ENCODE assay signal across 18 cellular contexts in genomic region chr2:44713170-44713569, GRCh38.
A peak's percentile ranks its signal among the peaks of the same experiment; 100 is the strongest.
DNase-seq lines count a peak whose midpoint lies in the region; ATAC-seq lines count a peak whose summit lies in the region.
"Had no signal": no experiment of that assay in that cellular context is flagged by ENCODE, and none has a peak within 500 bp of the region (broad histone marks: within the 10 kb centered on the region; RNA-seq: fewer than 3 reads in every experiment).

No MANE protein-coding gene starts in this region.

- CTCF ChIA-PET in activated CD4-positive, alpha-beta T cell treated with anti-CD3 and anti-CD28 coated beads, Interleukin-2, amount 10 ng/mL, durations not matched to agents 7 days and 5 days (lab: Charles Lee), result no interaction called here

- peak; percentile 9 for DNase-seq in activated CD4-positive, alpha-beta T cell treated with anti-CD3 and anti-CD28 coated beads for 48 hours
- DNase-seq in activated CD4-positive, alpha-beta T cell treated with anti-CD3 and anti-CD28 coated beads, Interleukin-2, amount 10 ng/mL, durations not matched to agents 7 days and 5 days, result no peak
- DNase-seq in RPMI7951 (ENCODE audit: low read depth) (peak; percentile 7), putamen (ENCODE audit: low spot score) (peak; percentile 74), NCI-H2107 treated with DMSO at 0.1 percent for 48 hours (lab: John Stamatoyannopoulos, UW; ENCODE audit: unreplicated experiment) (no peak), NCI-H1105 (lab: John Stamatoyannopoulos, UW) (no peak), DMS 273 (lab: John Stamatoyannopoulos, UW; ENCODE audit: unreplicated experiment) (no peak)
- DNase-seq: activated CD4-positive, alpha-beta T cell treated with anti-CD3 and anti-CD28 coated beads, Interleukin-2, amount 50 U/mL, for 1 hour; amygdala; Caco-2; GF-D8; left ventricle myocardium superior; NCI-H2029 treated with DMSO at 0.1 percent for 48 hours; T-helper 9 cell; uterus had no signal

- H3K4me1 Mint-ChIP-seq in activated CD4-positive, alpha-beta T cell treated with anti-CD3 and anti-CD28 coated beads, Interleukin-2, amount 10 ng/mL, durations not matched to agents 7 days and 5 days, result peaks cover 7% of the 10 kb centered on the region

- no peak overlapping the region for H3K27ac Mint-ChIP-seq in activated CD4-positive, alpha-beta T cell treated with anti-CD3 and anti-CD28 coated beads, Interleukin-2, amount 10 ng/mL, durations not matched to agents 7 days and 5 days
- H3K27ac Mint-ChIP-seq: stimulated activated naive CD8-positive, alpha-beta T cell treated with anti-CD3 and anti-CD28 coated beads, Interleukin-15, Interleukin-2, amounts not matched to agents 100 ng/mL and 50 ng/mL, for 24 hours had no signal

- H3K27me3 Mint-ChIP-seq in activated CD4-positive, alpha-beta T cell treated with anti-CD3 and anti-CD28 coated beads, Interleukin-2, amount 10 ng/mL, durations not matched to agents 7 days and 5 days, result no peaks in the 10 kb centered on the region
- H3K27me3 Mint-ChIP-seq: stimulated activated naive CD8-positive, alpha-beta T cell treated with anti-CD3 and anti-CD28 coated beads, Interleukin-15, Interleukin-2, amounts not matched to agents 100 ng/mL and 50 ng/mL, for 24 hours had no signal

- ATAC-seq in HG02642 (IDR thresholded peaks at IDR 0.05; ENCODE audit: poor library complexity, unreplicated experiment), result peak; percentile 44
- ATAC-seq: left ventricle myocardium superior, Right ventricle myocardium inferior had no signal

- no peaks in the 10 kb centered on the region for H3K36me3 Mint-ChIP-seq in activated CD4-positive, alpha-beta T cell treated with anti-CD3 and anti-CD28 coated beads, Interleukin-2, amount 10 ng/mL, durations not matched to agents 7 days and 5 days (ENCODE audit: low read depth)

- POLR2A ChIA-PET in activated CD4-positive, alpha-beta T cell treated with anti-CD3 and anti-CD28 coated beads, Interleukin-2, amount 10 ng/mL, durations not matched to agents 7 days and 5 days (lab: Charles Lee), result no interaction called here

- no peak overlapping the region for H3K4me3 Mint-ChIP-seq in activated CD4-positive, alpha-beta T cell treated with anti-CD3 and anti-CD28 coated beads, Interleukin-2, amount 10 ng/mL, durations not matched to agents 7 days and 5 days
- H3K4me3 Mint-ChIP-seq: stimulated activated naive CD8-positive, alpha-beta T cell treated with anti-CD3 and anti-CD28 coated beads, Interleukin-15, Interleukin-2, amounts not matched to agents 100 ng/mL and 50 ng/mL, for 24 hours had no signal

- no peaks in the 10 kb centered on the region for H3K9me3 Mint-ChIP-seq in activated CD4-positive, alpha-beta T cell treated with anti-CD3 and anti-CD28 coated beads, Interleukin-2, amount 10 ng/mL, durations not matched to agents 7 days and 5 days
- H3K9me3 Mint-ChIP-seq: stimulated activated naive CD8-positive, alpha-beta T cell treated with anti-CD3 and anti-CD28 coated beads, Interleukin-15, Interleukin-2, amounts not matched to agents 100 ng/mL and 50 ng/mL, for 24 hours had no signal

Comparison
In these comparisons a context has a peak if more than half of its experiments do, and no peak if none do; other contexts are left out.
1. DNase-seq: peak in activated CD4-positive, alpha-beta T cell treated with anti-CD3 and anti-CD28 coated beads for 48 hours (single experiment), RPMI7951 (single experiment) and putamen (single experiment); none in activated CD4-positive, alpha-beta T cell treated with anti-CD3 and anti-CD28 coated beads, Interleukin-2, amount 10 ng/mL, durations not matched to agents 7 days and 5 days (single experiment), NCI-H2107 treated with DMSO at 0.1 percent for 48 hours (single experiment), NCI-H1105 (single experiment) and DMS 273 (single experiment).